19 cellular contexts compared by ENCODE assay signal in genomic region chr21:41098076-41098475, GRCh38.
"Had no signal": no experiment of that assay in that cellular context is flagged by ENCODE, and none has a peak within 500 bp of the region (broad histone marks: within the 10 kb centered on the region; RNA-seq: fewer than 3 reads in every experiment).

No MANE protein-coding gene starts in this region.

- DNase-seq: stimulated activated CD4-positive, alpha-beta T cell treated with anti-CD3 and anti-CD28 coated beads, Interleukin-2, amount 100 ng/mL, for 48 hours; stimulated activated CD4-positive, alpha-beta T cell treated with anti-CD3 and anti-CD28 coated beads, Interleukin-4, amount 100 ng/mL, for 1 hour; stimulated activated CD4-positive, alpha-beta T cell treated with anti-CD3 and anti-CD28 coated beads, Interleukin-4, amount 100 ng/mL, for 24 hours; stimulated activated CD4-positive, alpha-beta T cell treated with anti-CD3 and anti-CD28 coated beads, Interleukin-4, amount 100 ng/mL, for 4 hours; stimulated activated CD8-positive, alpha-beta memory T cell treated with anti-CD3 and anti-CD28 coated beads, Interleukin-4, amount 100 ng/mL, for 48 hours; stimulated activated naive B cell treated with anti-CD40 and anti-IgM and Interleukin-4, amounts not matched to agents 10 μg/mL and 1 μg/mL and 100 μg/mL, for 72 hours; stimulated activated naive CD4-positive, alpha-beta T cell; stimulated activated naive CD4-positive, alpha-beta T cell treated with Interleukin-2 at 50 U/mL for 16 hours; stimulated activated naive CD8-positive, alpha-beta T cell treated with anti-CD3 and anti-CD28 coated beads, Interleukin-15, amount 100 ng/mL, for 72 hours; stimulated activated naive CD8-positive, alpha-beta T cell treated with anti-CD3 and anti-CD28 coated beads, Interleukin-15, Interleukin-2, amounts not matched to agents 100 U/mL and 50 U/mL, for 24 hours; stomach; substantia nigra; testis; thyroid gland; tibial artery; transverse colon; upper lobe of left lung; upper lobe of right lung; uterus had no signal
